In genomic region chr5:82351754-82352145, GRCh38 we compare ENCODE assay signal across 8 cellular contexts.
DNase-seq lines count a peak whose midpoint lies in the region; ATAC-seq, FAIRE-seq and TF ChIP-seq lines count a peak whose summit lies in the region.

No MANE protein-coding gene starts in this region.

- no peak for FAIRE-seq in H54 (lab: Jason Lieb, UNC)

- no peaks in the 10 kb centered on the region for H3K36me3 ChIP-seq in naive thymus-derived CD4-positive, alpha-beta T cell (ENCODE audit: control insufficient read depth in 2 of 3, insufficient read depth in 3 of 3, low read length in 3 of 3)

- DNase-seq in GM03348 (ENCODE audit: low spot score), result peak; percentile 66
- DNase-seq in H54 (ENCODE audit: insufficient read length, low spot score), result peak; percentile 35
- DNase-seq in SHP77 (lab: John Stamatoyannopoulos, UW), result peak; percentile 28 to 45
- DNase-seq in epithelial cell of proximal tubule (ENCODE audit: low read depth), result no peak
- peak in 7 of 9 donors; percentile 8 to 54 (median 46) for DNase-seq in naive thymus-derived CD4-positive, alpha-beta T cell

- no peak overlapping the region for H3K4me3 ChIP-seq in epithelial cell of proximal tubule (ENCODE audit: low read depth, low read length)
- no peak overlapping the region for H3K4me3 ChIP-seq in naive thymus-derived CD4-positive, alpha-beta T cell (ENCODE audit: low read length)

- no peaks in the 10 kb centered on the region for H3K27me3 Mint-ChIP-seq in naive thymus-derived CD4-positive, alpha-beta T cell

- TF ChIP-seq POLR2A in H54 (IDR thresholded peaks at IDR 0.05; ENCODE audit: low read depth, low read length), result no peak

- H3K27me3 ChIP-seq in naive thymus-derived CD4-positive, alpha-beta T cell (ENCODE audit: control insufficient read depth in 2 of 2, insufficient read depth in 2 of 2, low read length in 2 of 2), result no peaks in the 10 kb centered on the region

- peak overlapping the region in 1 of 9 donors; percentile 24 for H3K27ac Mint-ChIP-seq in naive thymus-derived CD4-positive, alpha-beta T cell

- ATAC-seq in naive thymus-derived CD4-positive, alpha-beta T cell, result peak; percentile 73
- no peak for ATAC-seq in HG03571 (IDR thresholded peaks at IDR 0.05; ENCODE audit: unreplicated experiment)

- TF ChIP-seq CTCF in 22Rv1 (IDR thresholded peaks at IDR 0.05) (peak; percentile 86), LNCAP (IDR thresholded peaks at IDR 0.05) (peak; percentile 79), epithelial cell of proximal tubule (conservative IDR thresholded peaks at IDR 0.05; ENCODE audit: low read depth, low read length) (peak; percentile 85)

- H3K9me3 Mint-ChIP-seq in naive thymus-derived CD4-positive, alpha-beta T cell, result no peaks in the 10 kb centered on the region

- CTCF ChIA-PET in naive thymus-derived CD4-positive, alpha-beta T cell (lab: Charles Lee), result interaction anchor here (1.0 to 2.7 kb wide), 4 partner anchors 16 to 1209 kb away, joined by 4 to 16 read pairs (median 12); no protein-coding TSS in a partner anchor

- H3K27ac ChIP-seq in 22Rv1, result no peak overlapping the region
- H3K27ac ChIP-seq in naive thymus-derived CD4-positive, alpha-beta T cell (ENCODE audit: low read depth, low read length), result no peak overlapping the region

- no peaks in the 10 kb centered on the region for H3K9me3 ChIP-seq in naive thymus-derived CD4-positive, alpha-beta T cell (ENCODE audit: control insufficient read depth in 2 of 3, low read length in 3 of 3)

- H3K4me1 ChIP-seq in naive thymus-derived CD4-positive, alpha-beta T cell (ENCODE audit: control insufficient read depth in 2 of 2, insufficient read depth in 2 of 2, low read length in 2 of 2), result peaks cover 5 to 6% of the 10 kb centered on the region in 2 donors

- H3K4me3 Mint-ChIP-seq in naive thymus-derived CD4-positive, alpha-beta T cell, result no peak overlapping the region

- H3K36me3 Mint-ChIP-seq in naive thymus-derived CD4-positive, alpha-beta T cell, result peaks cover 0 to 2% (median 0%) of the 10 kb centered on the region in 5 donors

- POLR2A ChIA-PET in naive thymus-derived CD4-positive, alpha-beta T cell (lab: Charles Lee), result no interaction called here

- intact Hi-C loops in naive thymus-derived CD4-positive, alpha-beta T cell (cut with micrococcal nuclease), result loop anchor here (1.0 to 10.0 kb wide), 9 partner anchors 143 to 1347 kb away; partner anchors contain the start of gene ATG10 (in 1 of the 2)

- peaks cover 3 to 58% (median 3%) of the 10 kb centered on the region in 7 donors for H3K4me1 Mint-ChIP-seq in naive thymus-derived CD4-positive, alpha-beta T cell
